28 cellular contexts compared by ENCODE assay signal in genomic region chr2:171943869-171944268, GRCh38. TPM values are rescaled to one million over a fixed set of nuclear protein-coding genes. Genes with fewer than 3 reads are reported as not detected.
DNase-seq lines count a peak whose midpoint lies in the region; ATAC-seq, FAIRE-seq and TF ChIP-seq lines count a peak whose summit lies in the region.
"Had no signal": no experiment of that assay in that cellular context is flagged by ENCODE, and none has a peak within 500 bp of the region (broad histone marks: within the 10 kb centered on the region; RNA-seq: fewer than 3 reads in every experiment).

No MANE protein-coding gene starts in this region.

- TF ChIP-seq EP300 in HepG2 (IDR thresholded peaks at IDR 0.05; ENCODE audit: low read depth in 2 of 2, low read length in 2 of 2): no peak
- no peak for TF ChIP-seq EP300 in HepG2 (CRISPR knock-in tag; IDR thresholded peaks at IDR 0.05; ENCODE audit: borderline replicate concordance)

- no peaks in the 10 kb centered on the region for H3K9me3 ChIP-seq in HepG2 (ENCODE audit: low read length)
- no peaks in the 10 kb centered on the region for H3K9me3 ChIP-seq in right lobe of liver
- H3K9me3 ChIP-seq: A549, BE2C, Caco-2 had no signal

- H3K4me3 ChIP-seq in HepG2 (replicated peaks in 1 of 3; ENCODE audit: insufficient read depth in 1 of 3, low read depth in 2 of 3, low read length in 3 of 3): no peak overlapping the region
- H3K4me3 ChIP-seq in right lobe of liver: no peak overlapping the region
- H3K4me3 ChIP-seq: A549; BLaER1; BLaER1 treated with 17β-estradiol and CSF1 and Interleukin-3, amounts not matched to agents 10 nM and 100 nM had no signal

- peaks cover 27% of the 10 kb centered on the region for H3K79me2 ChIP-seq in HepG2 (ENCODE audit: insufficient read depth, low read length)

- H3K27ac ChIP-seq in HepG2 (ENCODE audit: extremely low read length, insufficient read depth, low read length) (no peak overlapping the region), right lobe of liver (no peak overlapping the region)
- H3K27ac ChIP-seq: 22Rv1; A549; BLaER1; BLaER1 treated with 17β-estradiol and CSF1 and Interleukin-3, amounts not matched to agents 10 nM and 100 nM had no signal

- TF ChIP-seq CTCF in HepG2 (CRISPR knock-in tag; IDR thresholded peaks at IDR 0.05) (no peak), right lobe of liver (IDR thresholded peaks at IDR 0.05) (no peak)

- intact Hi-C loops in HepG2 (cut with micrococcal nuclease; ENCODE audit: unreplicated experiment) (loop anchor here (5.0 kb wide), 1 partner anchor 237 kb away; no protein-coding TSS in a partner anchor), right lobe of liver (cut with DNase I) (no loop called here)

- H3K9ac ChIP-seq in HepG2 (ENCODE audit: insufficient read depth, low read depth, low read length): no peak overlapping the region
- H3K9ac ChIP-seq: BLaER1; BLaER1 treated with 17β-estradiol and CSF1 and Interleukin-3, amounts not matched to agents 10 nM and 100 nM had no signal

- TF ChIP-seq RAD21 in HepG2 (CRISPR knock-in tag; IDR thresholded peaks at IDR 0.05): no peak

- in situ Hi-C loops in HepG2 (cut with HindIII; ENCODE audit: extremely low pct_ligation_motif_present, low pct_unique_long_range_greater_than_20kb): loop anchor here (5.0 kb wide), 1 partner anchor 237 kb away; no protein-coding TSS in a partner anchor

- TF ChIP-seq POLR2A in HepG2 (IDR thresholded peaks at IDR 0.05; ENCODE audit: insufficient read depth in 1 of 2, low read depth in 2 of 2, low read length in 2 of 2): no peak
- TF ChIP-seq POLR2A in right lobe of liver (IDR thresholded peaks at IDR 0.05): no peak

- H3K4me2 ChIP-seq in HepG2 (ENCODE audit: low read depth, low read length): no peak overlapping the region
- H3K4me2 ChIP-seq: A549; BLaER1; BLaER1 treated with 17β-estradiol and CSF1 and Interleukin-3, amounts not matched to agents 10 nM and 100 nM had no signal

- BruUV-seq in HepG2 (replicated peaks; lab: Mats Ljungman, UMichigan): no TSS peak

- no peak overlapping the region for H2AFZ ChIP-seq in HepG2 (ENCODE audit: low read length)

- ATAC-seq in HepG2 (peak; percentile 39; the same call in 2 of the 3 replicates), right lobe of liver (no peak)
- ATAC-seq: A549; CD8-positive, alpha-beta T cell had no signal

- FAIRE-seq in HepG2 (lab: Jason Lieb, UNC): no peak
- FAIRE-seq: A204.1, A549, D721Med had no signal

- H4K20me1 ChIP-seq in HepG2 (ENCODE audit: insufficient read depth, low read length): no peaks in the 10 kb centered on the region

- H3K27me3 ChIP-seq in HepG2 (ENCODE audit: control insufficient read depth in 1 of 2, insufficient read depth in 2 of 2, low read length in 2 of 2) (no peaks in the 10 kb centered on the region), right lobe of liver (no peaks in the 10 kb centered on the region)
- H3K27me3 ChIP-seq: BE2C; BLaER1; BLaER1 treated with 17β-estradiol and CSF1 and Interleukin-3, amounts not matched to agents 10 nM and 100 nM had no signal

- POLR2A ChIA-PET in HepG2 (lab: Yijun Ruan, JAX): interaction anchor here (0.6 kb wide), 2 partner anchors 21 to 25 kb away, joined by 3 read pairs; partner anchors contain the start of gene HAT1

- H3K4me1 ChIP-seq in HepG2 (ENCODE audit: insufficient read depth, low read length): peaks cover 10% of the 10 kb centered on the region
- H3K4me1 ChIP-seq in right lobe of liver: no peaks in the 10 kb centered on the region
- H3K4me1 ChIP-seq: A549, BE2C, BLaER1, Caco-2 had no signal

- WGBS in HepG2 (ENCODE audit: low lambda C conversion rate): 92% methylated on average over 4 of the region's 4 CpGs
- 94% methylated on average over 4 of the region's 4 CpGs for WGBS in right lobe of liver (ENCODE audit: insufficient coverage, low coverage, low lambda C conversion rate, missing lambda C conversion rate)

- CTCF ChIA-PET in HepG2 (lab: Yijun Ruan, JAX; ENCODE audit: low intra/inter-chr PET ratio, low total read pairs): no interaction called here

- DNase-seq in HepG2 (ENCODE audit: low spot score) (peak; percentile 32), right lobe of liver (no peak)
- DNase-seq: 8988T; ACHN; AML-193; BE2C; C1 segment of cervical spinal cord; Caco-2; Calu3; CD4-positive, alpha-beta memory T cell; CD4-positive, alpha-beta T cell; CD4-positive, CD25-positive, alpha-beta regulatory T cell; CD8-positive, alpha-beta memory T cell; CD8-positive, alpha-beta T cell; COR-L47; DMS 273 treated with DMSO at 0.1 percent for 48 hours; DMS153; DMS53; DMS79; DMS79 treated with DMSO at 0.1 percent for 48 hours; DND-41; EL had no signal

- H3K36me3 ChIP-seq in HepG2 (replicated peaks in 1 of 2; ENCODE audit: control insufficient read depth in 1 of 2, insufficient read depth in 2 of 2, low read length in 2 of 2): peaks cover 0 to 12% of the 10 kb centered on the region in 2 experiments; a peak in 3 of 5 replicates
- no peaks in the 10 kb centered on the region for H3K36me3 ChIP-seq in right lobe of liver
- H3K36me3 ChIP-seq: BE2C had no signal

RNA-seq across cellular contexts. Expression of gene HAT1, which starts 21.6 kb away (rescaled TPM):
- 119 and 195 TPM in 2 replicates for total RNA-seq in HepG2 (2016; rRNA removed; fragmentation: Illumina TruSeq; extraction: Trizol)
- total RNA-seq in HepG2 (2016; cell fraction: cytosol; rRNA removed; fragmentation: Illumina TruSeq; extraction: Trizol; ENCODE audit: low read depth): 26.9 and 29.9 TPM in 2 replicates
- 113 and 190 TPM in 2 replicates for total RNA-seq in HepG2 (2016; cell fraction: insoluble cytoplasmic fraction; rRNA removed; fragmentation: Illumina TruSeq; extraction: Trizol)
- 28.6 and 35.3 TPM in 2 replicates for total RNA-seq in HepG2 (2016; cell fraction: membrane; rRNA removed; fragmentation: Illumina TruSeq; extraction: Trizol)
- total RNA-seq in HepG2 (2016; cell fraction: nucleus; rRNA removed; fragmentation: Illumina TruSeq; extraction: Trizol): 57.8 and 63.9 TPM in 2 replicates
- 27.9 and 45.4 TPM in 2 replicates for polyA plus RNA-seq in HepG2 (2011; rRNA removed)
- polyA plus RNA-seq in HepG2 (2011; cell fraction: cytosol; rRNA removed): 17.0 and 24.6 TPM in 2 replicates
- 6.3 and 7.8 TPM in 2 replicates for polyA plus RNA-seq in HepG2 (2011; cell fraction: nucleus; rRNA removed)
- polyA plus RNA-seq in HepG2 (2012): 35.8 and 57.9 TPM in 2 replicates
- polyA plus RNA-seq in HepG2 (2016; cell fraction: cytosol; fragmentation: Illumina TruSeq; extraction: Trizol; ENCODE audit: low read depth): 11.2 and 12.2 TPM in 2 replicates
- 188 and 191 TPM in 2 replicates for polyA plus RNA-seq in HepG2 (2016; cell fraction: insoluble cytoplasmic fraction; fragmentation: Illumina TruSeq; extraction: Trizol; ENCODE audit: low read depth)
- 15.8 and 17.3 TPM in 2 replicates for polyA plus RNA-seq in HepG2 (2016; cell fraction: membrane; fragmentation: Illumina TruSeq; extraction: Trizol; ENCODE audit: low read depth)
- polyA plus RNA-seq in HepG2 (2016; cell fraction: nucleus; fragmentation: Illumina TruSeq; extraction: Trizol; ENCODE audit: insufficient read depth, low read depth): 62.1 and 66.9 TPM in 2 replicates
- 10.4 and 22.1 TPM in 2 replicates for polyA minus RNA-seq in HepG2 (2011; rRNA and poly(A)+ RNA removed; ENCODE audit: low replicate concordance)
- 18.1 and 25.5 TPM in 2 replicates for polyA minus RNA-seq in HepG2 (2011; cell fraction: cytosol; rRNA and poly(A)+ RNA removed)
- 22.9 and 24.2 TPM in 2 replicates for polyA minus RNA-seq in HepG2 (2011; cell fraction: nucleus; rRNA and poly(A)+ RNA removed)
- total RNA-seq in right lobe of liver: 10 to 100 TPM; 10.7 to 16.3 (median 13.4) TPM

RNA-seq across cellular contexts. Expression of gene SLC25A12, which starts 49.8 kb away (rescaled TPM):
- total RNA-seq in HepG2 (2016; rRNA removed; fragmentation: Illumina TruSeq; extraction: Trizol) (8.1 and 13.4 TPM in 2 replicates), right lobe of liver (1 to 10 TPM in 4 of 6 experiments, under 1 TPM in 2; 0.74 to 1.6 (median 1.1) TPM)
- 2.1 and 2.4 TPM in 2 replicates for total RNA-seq in HepG2 (2016; cell fraction: cytosol; rRNA removed; fragmentation: Illumina TruSeq; extraction: Trizol; ENCODE audit: low read depth)
- 8.6 and 12.8 TPM in 2 replicates for total RNA-seq in HepG2 (2016; cell fraction: insoluble cytoplasmic fraction; rRNA removed; fragmentation: Illumina TruSeq; extraction: Trizol)
- total RNA-seq in HepG2 (2016; cell fraction: membrane; rRNA removed; fragmentation: Illumina TruSeq; extraction: Trizol): 2.4 and 4.2 TPM in 2 replicates
- total RNA-seq in HepG2 (2016; cell fraction: nucleus; rRNA removed; fragmentation: Illumina TruSeq; extraction: Trizol): 5.9 and 7.9 TPM in 2 replicates
- 14.0 and 15.9 TPM in 2 replicates for polyA plus RNA-seq in HepG2 (2011; rRNA removed)
- polyA plus RNA-seq in HepG2 (2011; cell fraction: cytosol; rRNA removed): 11.2 and 13.4 TPM in 2 replicates
- polyA plus RNA-seq in HepG2 (2011; cell fraction: nucleus; rRNA removed): 11.2 and 11.4 TPM in 2 replicates
- polyA plus RNA-seq in HepG2 (2012): 6.6 and 9.2 TPM in 2 replicates
- polyA plus RNA-seq in HepG2 (2016; cell fraction: cytosol; fragmentation: Illumina TruSeq; extraction: Trizol; ENCODE audit: low read depth): 0.85 and 0.88 TPM in 2 replicates
- 7.8 and 9.3 TPM in 2 replicates for polyA plus RNA-seq in HepG2 (2016; cell fraction: insoluble cytoplasmic fraction; fragmentation: Illumina TruSeq; extraction: Trizol; ENCODE audit: low read depth)
- 1.2 and 1.6 TPM in 2 replicates for polyA plus RNA-seq in HepG2 (2016; cell fraction: membrane; fragmentation: Illumina TruSeq; extraction: Trizol; ENCODE audit: low read depth)
- polyA plus RNA-seq in HepG2 (2016; cell fraction: nucleus; fragmentation: Illumina TruSeq; extraction: Trizol; ENCODE audit: insufficient read depth, low read depth): 5.5 and 6.6 TPM in 2 replicates
- 16.6 and 20.1 TPM in 2 replicates for polyA minus RNA-seq in HepG2 (2011; rRNA and poly(A)+ RNA removed; ENCODE audit: low replicate concordance)
- 11.6 and 12.2 TPM in 2 replicates for polyA minus RNA-seq in HepG2 (2011; cell fraction: cytosol; rRNA and poly(A)+ RNA removed)
- polyA minus RNA-seq in HepG2 (2011; cell fraction: nucleus; rRNA and poly(A)+ RNA removed): 21.9 and 31.0 TPM in 2 replicates

RNA-seq across cellular contexts. Expression of gene METAP1D, which starts 55.9 kb away (rescaled TPM):
- total RNA-seq in HepG2 (2016; rRNA removed; fragmentation: Illumina TruSeq; extraction: Trizol) (14.0 and 14.7 TPM in 2 replicates), right lobe of liver (1 to 10 TPM; 2.4 to 8.2 (median 4.6) TPM)
- total RNA-seq in HepG2 (2016; cell fraction: cytosol; rRNA removed; fragmentation: Illumina TruSeq; extraction: Trizol; ENCODE audit: low read depth): 1.9 and 2.3 TPM in 2 replicates
- total RNA-seq in HepG2 (2016; cell fraction: insoluble cytoplasmic fraction; rRNA removed; fragmentation: Illumina TruSeq; extraction: Trizol): 13.3 and 14.9 TPM in 2 replicates
- total RNA-seq in HepG2 (2016; cell fraction: membrane; rRNA removed; fragmentation: Illumina TruSeq; extraction: Trizol): 5.6 and 5.7 TPM in 2 replicates
- 20.0 and 27.8 TPM in 2 replicates for total RNA-seq in HepG2 (2016; cell fraction: nucleus; rRNA removed; fragmentation: Illumina TruSeq; extraction: Trizol)
- 19.0 and 21.6 TPM in 2 replicates for polyA plus RNA-seq in HepG2 (2011; rRNA removed)
- 6.3 and 7.9 TPM in 2 replicates for polyA plus RNA-seq in HepG2 (2011; cell fraction: cytosol; rRNA removed)
- 37.6 and 40.5 TPM in 2 replicates for polyA plus RNA-seq in HepG2 (2011; cell fraction: nucleus; rRNA removed)
- polyA plus RNA-seq in HepG2 (2012): 10.4 and 13.7 TPM in 2 replicates
- 1.4 and 2.0 TPM in 2 replicates for polyA plus RNA-seq in HepG2 (2016; cell fraction: cytosol; fragmentation: Illumina TruSeq; extraction: Trizol; ENCODE audit: low read depth)
- 12.8 and 14.8 TPM in 2 replicates for polyA plus RNA-seq in HepG2 (2016; cell fraction: insoluble cytoplasmic fraction; fragmentation: Illumina TruSeq; extraction: Trizol; ENCODE audit: low read depth)
- polyA plus RNA-seq in HepG2 (2016; cell fraction: membrane; fragmentation: Illumina TruSeq; extraction: Trizol; ENCODE audit: low read depth): 3.1 and 4.1 TPM in 2 replicates
- polyA plus RNA-seq in HepG2 (2016; cell fraction: nucleus; fragmentation: Illumina TruSeq; extraction: Trizol; ENCODE audit: insufficient read depth, low read depth): 48.0 and 48.1 TPM in 2 replicates
- polyA minus RNA-seq in HepG2 (2011; rRNA and poly(A)+ RNA removed; ENCODE audit: low replicate concordance): 3.8 and 10.3 TPM in 2 replicates
- polyA minus RNA-seq in HepG2 (2011; cell fraction: cytosol; rRNA and poly(A)+ RNA removed): 7.0 and 9.4 TPM in 2 replicates
- polyA minus RNA-seq in HepG2 (2011; cell fraction: nucleus; rRNA and poly(A)+ RNA removed): 63.9 and 66.6 TPM in 2 replicates
